Comparison of ENCODE assay signal across 9 cellular contexts in the genomic region with DNA sequence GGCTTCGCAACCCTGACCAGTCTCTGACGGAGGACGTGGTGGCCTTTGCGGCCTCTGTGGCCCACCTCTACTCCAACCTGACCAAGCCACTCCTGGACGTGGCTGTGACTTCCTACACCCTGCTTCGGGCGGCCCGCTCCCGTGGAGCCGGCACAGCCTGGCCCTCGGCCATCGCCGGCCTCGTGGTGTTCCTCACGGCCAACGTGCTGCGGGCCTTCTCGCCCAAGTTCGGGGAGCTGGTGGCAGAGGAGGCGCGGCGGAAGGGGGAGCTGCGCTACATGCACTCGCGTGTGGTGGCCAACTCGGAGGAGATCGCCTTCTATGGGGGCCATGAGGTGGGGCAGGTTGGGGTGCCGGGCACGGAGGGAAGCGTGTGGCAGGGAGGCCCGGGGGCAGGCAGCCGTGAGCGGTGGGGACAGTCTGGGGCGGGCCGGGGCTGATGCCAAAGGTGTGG. TPM values are rescaled to one million over a fixed set of nuclear protein-coding genes. Genes with fewer than 3 reads are reported as not detected.
DNase-seq lines count a peak whose midpoint lies in the region; ATAC-seq and TF ChIP-seq lines count a peak whose summit lies in the region.
"Had no signal": no experiment of that assay in that cellular context is flagged by ENCODE, and none has a peak within 500 bp of the region (broad histone marks: within the 10 kb centered on the region; RNA-seq: fewer than 3 reads in every experiment).

No MANE protein-coding gene starts in this region.

- no peak overlapping the region for H2AFZ ChIP-seq in mesenchymal stem cell (ENCODE audit: low read depth, low read length)

- 34 to 80% (median 69%) methylated on average over 1 to 35 of the region's 35 CpGs; no CpG with 5 or more reads in 1 of the 4 donors for WGBS in adrenal gland, 4 donors
- WGBS in mesenchymal stem cell: 85% methylated on average over 12 of the region's 35 CpGs
- WGBS in thymus: 91% methylated on average over 35 of the region's 35 CpGs

- H3K27ac ChIP-seq in adrenal gland: peak overlapping the region; percentile 54 to 96 (median 86)
- peak overlapping the region; percentile 83 for H3K27ac ChIP-seq in mesenchymal stem cell (ENCODE audit: low read length, poor library complexity, severe bottlenecking)
- peak overlapping the region; percentile 83 for H3K27ac ChIP-seq in thymus (ENCODE audit: low read depth)

- no peaks in the 10 kb centered on the region for H3K9me3 Mint-ChIP-seq in activated CD8-positive, alpha-beta memory T cell treated with anti-CD3 and anti-CD28 coated beads, Interleukin-2, amount 10 ng/mL, durations not matched to agents 7 days and 5 days (ENCODE audit: low read depth)

- no peak for ATAC-seq in activated CD8-positive, alpha-beta memory T cell treated with anti-CD3 and anti-CD28 coated beads, Interleukin-2, amount 10 ng/mL, durations not matched to agents 7 days and 5 days
- ATAC-seq in HG03095 (IDR thresholded peaks at IDR 0.05; ENCODE audit: unreplicated experiment): no peak

- H2BK5ac ChIP-seq in mesenchymal stem cell (ENCODE audit: low read depth, low read length, poor library complexity, severe bottlenecking): peak overlapping the region; percentile 86

- H3K18ac ChIP-seq in mesenchymal stem cell (ENCODE audit: low read depth in 1 of 2, low read length in 2 of 2): peak overlapping the region; percentile 62 to 95

- H3K36me3 ChIP-seq in adrenal gland (replicated peaks in 1 of 2) (peaks cover 0 to 2% of the 10 kb centered on the region in 2 donors), mesenchymal stem cell (ENCODE audit: control insufficient read depth in 1 of 2, insufficient read depth in 2 of 2, low read depth in 1 of 2, low read length in 2 of 2) (peaks cover 7 to 8% of the 10 kb centered on the region in 2 experiments), thymus (ENCODE audit: control insufficient read depth, insufficient read depth) (peaks cover 10% of the 10 kb centered on the region)

- H3K27me3 ChIP-seq in adrenal gland (no peaks in the 10 kb centered on the region), mesenchymal stem cell (ENCODE audit: control insufficient read depth in 1 of 2, insufficient read depth in 1 of 2, low read length in 2 of 2) (no peaks in the 10 kb centered on the region), thymus (ENCODE audit: control insufficient read depth, insufficient read depth) (no peaks in the 10 kb centered on the region)

- H3K27ac Mint-ChIP-seq in activated CD8-positive, alpha-beta memory T cell treated with anti-CD3 and anti-CD28 coated beads, Interleukin-2, amount 10 ng/mL, durations not matched to agents 7 days and 5 days: peak overlapping the region; percentile 40

- intact Hi-C loops in adrenal gland (cut with DNase I): no loop called here

- no peaks in the 10 kb centered on the region for H3K27me3 Mint-ChIP-seq in activated CD8-positive, alpha-beta memory T cell treated with anti-CD3 and anti-CD28 coated beads, Interleukin-2, amount 10 ng/mL, durations not matched to agents 7 days and 5 days

- H3K4me3 ChIP-seq in adrenal gland: peak overlapping the region in 1 of 4 donors; percentile 74
- peak overlapping the region in 1 of 2 experiments; percentile 29 for H3K4me3 ChIP-seq in mesenchymal stem cell (ENCODE audit: insufficient read depth in 1 of 2, low read depth in 1 of 2, low read length in 2 of 2)
- peak overlapping the region; percentile 25 for H3K4me3 ChIP-seq in thymus (ENCODE audit: low read length)

- peaks cover 43% of the 10 kb centered on the region for H3K4me1 Mint-ChIP-seq in activated CD8-positive, alpha-beta memory T cell treated with anti-CD3 and anti-CD28 coated beads, Interleukin-2, amount 10 ng/mL, durations not matched to agents 7 days and 5 days

- no peak for TF ChIP-seq POLR2A in adrenal gland (IDR thresholded peaks at IDR 0.05)

- H3K23ac ChIP-seq in mesenchymal stem cell (ENCODE audit: low read length in 2 of 2): peak overlapping the region; percentile 34 to 59

- peak overlapping the region; percentile 82 to 94 for H3K4ac ChIP-seq in mesenchymal stem cell (ENCODE audit: low read depth in 1 of 2, low read length in 2 of 2)

- H2AK5ac ChIP-seq in mesenchymal stem cell (ENCODE audit: low read length, severe bottlenecking): peak overlapping the region; percentile 84

- TF ChIP-seq CTCF in adrenal gland (IDR thresholded peaks at IDR 0.05): no peak

- peaks cover 15% of the 10 kb centered on the region for H3K36me3 Mint-ChIP-seq in activated CD8-positive, alpha-beta memory T cell treated with anti-CD3 and anti-CD28 coated beads, Interleukin-2, amount 10 ng/mL, durations not matched to agents 7 days and 5 days

- no peak overlapping the region for H3K9ac ChIP-seq in mesenchymal stem cell (ENCODE audit: low read length)

- peak; percentile 40 for DNase-seq in activated CD8-positive, alpha-beta memory T cell treated with anti-CD3 and anti-CD28 coated beads, Interleukin-2, amount 10 ng/mL, durations not matched to agents 7 days and 5 days
- DNase-seq in activated CD8-positive, alpha-beta memory T cell treated with anti-CD3 and anti-CD28 coated beads, Interleukin-2, amount 50 U/mL, for 4 hours: no peak
- DNase-seq in adrenal gland: peak in 4 of 7 donors; percentile 47 to 58 (median 50)
- no peak for DNase-seq in mesenchymal stem cell
- DNase-seq in GDM1 (lab: John Stamatoyannopoulos, UW): no peak
- DNase-seq in midbrain (lab: John Stamatoyannopoulos, UW): no peak

- H3K4me3 Mint-ChIP-seq in activated CD8-positive, alpha-beta memory T cell treated with anti-CD3 and anti-CD28 coated beads, Interleukin-2, amount 10 ng/mL, durations not matched to agents 7 days and 5 days: peak overlapping the region; percentile 63

- H2BK15ac ChIP-seq in mesenchymal stem cell (ENCODE audit: low read depth, poor library complexity, severe bottlenecking): peak overlapping the region; percentile 93

- H3K4me2 ChIP-seq in mesenchymal stem cell (ENCODE audit: low read length, poor library complexity, severe bottlenecking): no peak overlapping the region

- peak overlapping the region; percentile 92 for H4K8ac ChIP-seq in mesenchymal stem cell (ENCODE audit: low read length)

- peak overlapping the region in 1 of 2 experiments; percentile 87 for H3K14ac ChIP-seq in mesenchymal stem cell (ENCODE audit: low read length in 2 of 2)

- H4K91ac ChIP-seq in mesenchymal stem cell (ENCODE audit: low read length): peak overlapping the region; percentile 97

- peaks cover 37 to 39% of the 10 kb centered on the region in 2 donors for H3K4me1 ChIP-seq in adrenal gland (replicated peaks in 1 of 2)
- peaks cover 36% of the 10 kb centered on the region for H3K4me1 ChIP-seq in mesenchymal stem cell (ENCODE audit: control insufficient read depth, insufficient read depth, low read depth, low read length)
- H3K4me1 ChIP-seq in thymus (ENCODE audit: control insufficient read depth, insufficient read depth, low read length): peaks cover 19% of the 10 kb centered on the region

- peaks cover 4% of the 10 kb centered on the region for H3K79me1 ChIP-seq in mesenchymal stem cell (replicated peaks; ENCODE audit: low read length, poor library complexity, severe bottlenecking)

- CTCF ChIA-PET in activated CD8-positive, alpha-beta memory T cell treated with anti-CD3 and anti-CD28 coated beads, Interleukin-2, amount 10 ng/mL, durations not matched to agents 7 days and 5 days (lab: Charles Lee): interaction anchor here (1.7 kb wide), 1 partner anchor 9 kb away, joined by 7 read pairs; no protein-coding TSS in a partner anchor

- H2BK12ac ChIP-seq in mesenchymal stem cell (ENCODE audit: low read length in 2 of 2): peak overlapping the region; percentile 70 to 89

- H2BK120ac ChIP-seq in mesenchymal stem cell (ENCODE audit: low read depth, low read length): peak overlapping the region; percentile 85

- no peaks in the 10 kb centered on the region for H3K9me3 ChIP-seq in adrenal gland (replicated peaks in 1 of 3)
- H3K9me3 ChIP-seq in mesenchymal stem cell (ENCODE audit: control insufficient read depth, low read length): peaks cover 4% of the 10 kb centered on the region
- no peaks in the 10 kb centered on the region for H3K9me3 ChIP-seq in thymus (ENCODE audit: control insufficient read depth)

RNA-seq across cellular contexts. Expression of gene ABCD1, which starts 1.2 kb away (rescaled TPM):
- 10 to 100 TPM; 10.7 to 18.3 TPM for total RNA-seq in activated CD8-positive, alpha-beta memory T cell treated with anti-CD3 and anti-CD28 coated beads, Interleukin-2, amount 10 ng/mL, durations not matched to agents 7 days and 5 days
- total RNA-seq in adrenal gland: 10 to 100 TPM; 36.5 to 78.0 (median 53.4) TPM
- polyA plus RNA-seq in adrenal gland: 10 to 100 TPM; 29.7 to 58.6 (median 42.3) TPM
- 15.8 TPM for polyA plus RNA-seq in mesenchymal stem cell (2013, experiment 1 of 2)
- polyA plus RNA-seq in mesenchymal stem cell (2013, experiment 2 of 2): 15.4 TPM
- 6.8 TPM for polyA plus RNA-seq in thymus

RNA-seq across cellular contexts. Expression of gene BCAP31, which starts 1.7 kb away (rescaled TPM):
- 100 to 1,000 TPM; 137 to 148 TPM for total RNA-seq in activated CD8-positive, alpha-beta memory T cell treated with anti-CD3 and anti-CD28 coated beads, Interleukin-2, amount 10 ng/mL, durations not matched to agents 7 days and 5 days
- 100 to 1,000 TPM; 168 to 343 (median 277) TPM for total RNA-seq in adrenal gland
- polyA plus RNA-seq in adrenal gland (100 to 1,000 TPM; 121 to 274 (median 218) TPM), thymus (114 TPM)
- polyA plus RNA-seq in mesenchymal stem cell (2013, experiment 1 of 2): 125 TPM
- polyA plus RNA-seq in mesenchymal stem cell (2013, experiment 2 of 2): 127 TPM

RNA-seq across cellular contexts. Expression of gene SLC6A8, which starts 38.1 kb away (rescaled TPM):
- total RNA-seq in activated CD8-positive, alpha-beta memory T cell treated with anti-CD3 and anti-CD28 coated beads, Interleukin-2, amount 10 ng/mL, durations not matched to agents 7 days and 5 days: 1 to 10 TPM in 1 of 2 experiments, under 1 TPM in 1; 0.93 to 1.1 TPM
- 100 to 1,000 TPM in 4 of 8 donors, 10 to 100 TPM in 4; 37.2 to 136 (median 92.7) TPM for total RNA-seq in adrenal gland
- 100 to 1,000 TPM in 1 of 3 donors, 10 to 100 TPM in 2; 51.8 to 118 (median 63.0) TPM for polyA plus RNA-seq in adrenal gland
- polyA plus RNA-seq in mesenchymal stem cell (2013, experiment 1 of 2): 26.1 TPM
- polyA plus RNA-seq in mesenchymal stem cell (2013, experiment 2 of 2): 26.0 TPM
- 18.2 TPM for polyA plus RNA-seq in thymus

RNA-seq across cellular contexts. Expression of gene PLXNB3, which starts 38.2 kb away (rescaled TPM):
- under 1 TPM; 0.42 to 0.50 TPM for total RNA-seq in activated CD8-positive, alpha-beta memory T cell treated with anti-CD3 and anti-CD28 coated beads, Interleukin-2, amount 10 ng/mL, durations not matched to agents 7 days and 5 days
- 100 to 1,000 TPM in 1 of 8 donors, 10 to 100 TPM in 7; 31.2 to 103 (median 41.4) TPM for total RNA-seq in adrenal gland
- polyA plus RNA-seq in adrenal gland: 100 to 1,000 TPM in 1 of 3 donors, 10 to 100 TPM in 2; 21.7 to 119 (median 87.3) TPM
- 8.0 TPM for polyA plus RNA-seq in mesenchymal stem cell (2013, experiment 1 of 2)
- 8.5 TPM for polyA plus RNA-seq in mesenchymal stem cell (2013, experiment 2 of 2)
- 0.71 TPM for polyA plus RNA-seq in thymus

RNA-seq across cellular contexts. Expression of gene PNCK, which starts 52.2 kb away (rescaled TPM):
- total RNA-seq in activated CD8-positive, alpha-beta memory T cell treated with anti-CD3 and anti-CD28 coated beads, Interleukin-2, amount 10 ng/mL, durations not matched to agents 7 days and 5 days: not detected
- total RNA-seq in adrenal gland: 1 to 10 TPM in 3 of 8 donors, under 1 TPM in 3, not detected in 2; 0.48 to 2.7 (median 1.1) TPM
- polyA plus RNA-seq in adrenal gland (1 to 10 TPM in 2 of 3 donors, under 1 TPM in 1; 0.42 to 6.5 (median 1.9) TPM), thymus (2.4 TPM)
- 0.10 TPM for polyA plus RNA-seq in mesenchymal stem cell (2013, experiment 1 of 2)
- polyA plus RNA-seq in mesenchymal stem cell (2013, experiment 2 of 2): 0.03 TPM
- total RNA-seq: LHCN-M2 had no signal

Comparison
In these comparisons a context has a peak if more than half of its experiments do, and no peak if none do; other contexts are left out.
1. DNase-seq: peak in activated CD8-positive, alpha-beta memory T cell treated with anti-CD3 and anti-CD28 coated beads, Interleukin-2, amount 10 ng/mL, durations not matched to agents 7 days and 5 days (single experiment) and adrenal gland (4 of 7); none in activated CD8-positive, alpha-beta memory T cell treated with anti-CD3 and anti-CD28 coated beads, Interleukin-2, amount 50 U/mL, for 4 hours (single experiment), mesenchymal stem cell (single experiment), GDM1 (single experiment) and midbrain (single experiment).
2. RNA of gene SLC6A8, which starts 38.1 kb away (total RNA-seq): 37.2 to 136 TPM in adrenal gland; 0.93 to 1.1 TPM in activated CD8-positive, alpha-beta memory T cell treated with anti-CD3 and anti-CD28 coated beads, Interleukin-2, amount 10 ng/mL, durations not matched to agents 7 days and 5 days; every median in the first group is over 10 times any median in the second.
3. Peak in every context shown above with its lines, with median percentiles within 50 percentile points of each other: H3K27ac ChIP-seq.